ENCODE assay signal across 19 cellular contexts in genomic region chr15:99673118-99673517, GRCh38.
DNase-seq lines count a peak whose midpoint lies in the region; ATAC-seq, FAIRE-seq and TF ChIP-seq lines count a peak whose summit lies in the region.
"Had no signal": no experiment of that assay in that cellular context is flagged by ENCODE, and none has a peak within 500 bp of the region (broad histone marks: within the 10 kb centered on the region; RNA-seq: fewer than 3 reads in every experiment).

No MANE protein-coding gene starts in this region.

- H3K4ac ChIP-seq in IMR-90 (ENCODE audit: low read depth, low read length) = no peak overlapping the region

- H3K4me1 ChIP-seq in A549 (no peaks in the 10 kb centered on the region), IMR-90 (ENCODE audit: control insufficient read depth, insufficient read depth, low read length) (no peaks in the 10 kb centered on the region), left ventricle myocardium inferior (peaks cover 81% of the 10 kb centered on the region)

- no peak overlapping the region for H3K23ac ChIP-seq in IMR-90 (ENCODE audit: low read depth, low read length)

- H3K4me2 ChIP-seq in A549 (no peak overlapping the region), IMR-90 (ENCODE audit: low read depth, low read length) (no peak overlapping the region)

- H3K27me3 ChIP-seq in IMR-90 (ENCODE audit: control insufficient read depth, insufficient read depth, low read length) = no peaks in the 10 kb centered on the region
- H3K27me3 ChIP-seq in left ventricle myocardium inferior (ENCODE audit: low read depth) = no peaks in the 10 kb centered on the region

- no peak overlapping the region for H2AK5ac ChIP-seq in IMR-90 (ENCODE audit: low read depth, low read length)

- H3K36me3 ChIP-seq in IMR-90 (ENCODE audit: control insufficient read depth, insufficient read depth, low read length) (peaks cover 10% of the 10 kb centered on the region), left ventricle myocardium inferior (peaks cover 56% of the 10 kb centered on the region)

- WGBS in A549 (ENCODE audit: missing lambda C conversion rate) = 94% methylated on average over 1 of the region's 1 CpG
- WGBS in IMR-90 (ENCODE audit: extremely low coverage in 2 of 2, insufficient read length in 1 of 2), 2 experiments = no CpG with 5 or more reads among the region's 1 CpG

- H2AFZ ChIP-seq in IMR-90 (replicated peaks; ENCODE audit: low read length, poor library complexity) = no peak overlapping the region
- H2AFZ ChIP-seq: GM23248 had no signal

- peaks cover 2 to 10% of the 10 kb centered on the region in 2 experiments; a peak in 2 of 4 replicates for H3K79me1 ChIP-seq in IMR-90 (ENCODE audit: low read depth in 1 of 2, low read length in 2 of 2)

- CTCF ChIA-PET in A549 (lab: Yijun Ruan, JAX) (interaction anchor here (2.2 kb wide), 1 partner anchor 30 kb away, joined by 14 read pairs; no protein-coding TSS in a partner anchor), IMR-90 (lab: Yijun Ruan, JAX) (no interaction called here)

- no peak overlapping the region for H2BK20ac ChIP-seq in IMR-90 (ENCODE audit: low read depth, low read length)

- no peak overlapping the region for H3K4me3 ChIP-seq in A549
- H3K4me3 ChIP-seq in IMR-90 (ENCODE audit: insufficient read depth, low read depth, low read length) = no peak overlapping the region
- no peak overlapping the region for H3K4me3 ChIP-seq in left ventricle myocardium inferior
- H3K4me3 ChIP-seq: GM23248 had no signal

- TF ChIP-seq POLR2A in A549 (IDR thresholded peaks at IDR 0.05; ENCODE audit: low read length) = no peak
- TF ChIP-seq POLR2A in IMR-90 (IDR thresholded peaks at IDR 0.05; ENCODE audit: low read depth, low read length) = no peak

- ATAC-seq in A549 = no peak
- no peak for ATAC-seq in IMR-90 (ENCODE audit: low read depth)
- ATAC-seq in GM18861 (IDR thresholded peaks at IDR 0.05; ENCODE audit: unreplicated experiment) = no peak
- ATAC-seq: HCT116 had no signal

- TF ChIP-seq RAD21 in A549 (conservative IDR thresholded peaks at IDR 0.05 in 1 of 2, IDR thresholded peaks at IDR 0.05 in 1 of 2) (no peak), IMR-90 (IDR thresholded peaks at IDR 0.05; ENCODE audit: low read length) (no peak)

- H2BK120ac ChIP-seq in IMR-90 (ENCODE audit: low read depth, low read length) = no peak overlapping the region

- FAIRE-seq in A549 (lab: Jason Lieb, UNC) = no peak
- peak; percentile 31 for FAIRE-seq in colon (lab: Jason Lieb, UNC)
- FAIRE-seq: GM12891, GM18507 had no signal

- H3K14ac ChIP-seq in IMR-90 (replicated peaks; ENCODE audit: low read depth, low read length) = no peak overlapping the region

- no peaks in the 10 kb centered on the region; the same call in 1 of the 2 replicates for H4K20me1 ChIP-seq in IMR-90 (ENCODE audit: insufficient read depth, low read length)

- no peak overlapping the region for H3K27ac ChIP-seq in A549
- H3K27ac ChIP-seq in IMR-90 (ENCODE audit: insufficient read depth, low read length) = no peak overlapping the region
- no peak overlapping the region for H3K27ac ChIP-seq in left ventricle myocardium inferior (replicated peaks)
- H3K27ac ChIP-seq: GM23248 had no signal

- peaks cover 3% of the 10 kb centered on the region; the same call in 1 of the 2 replicates for H3K9me1 ChIP-seq in IMR-90 (ENCODE audit: insufficient read depth, low read length)

- no peak overlapping the region for H3K56ac ChIP-seq in IMR-90 (ENCODE audit: extremely low read depth, insufficient read depth, low read length)

- no TSS peak for BruUV-seq in IMR-90 (replicated peaks; lab: Mats Ljungman, UMichigan)

- H2BK5ac ChIP-seq in IMR-90 (ENCODE audit: low read depth, low read length, poor library complexity, severe bottlenecking) = no peak overlapping the region

- H4K91ac ChIP-seq in IMR-90 (ENCODE audit: insufficient read depth, low read depth, low read length) = no peak overlapping the region

- H3K18ac ChIP-seq in IMR-90 (ENCODE audit: low read depth, low read length) = no peak overlapping the region

- dilution Hi-C loops in IMR-90 (cut with HindIII; ENCODE audit: low sequenced_read_pairs, unreplicated experiment) = no loop called here

- intact Hi-C loops in IMR-90 (cut with micrococcal nuclease) = no loop called here
- intact Hi-C loops in left ventricle myocardium inferior (cut with micrococcal nuclease) = no loop called here

- POLR2A ChIA-PET in A549 (lab: Yijun Ruan, JAX) = no interaction called here
- POLR2A ChIA-PET in IMR-90 (lab: Charles Lee; ENCODE audit: unreplicated experiment) = no interaction called here

- H4K5ac ChIP-seq in IMR-90 (ENCODE audit: low read depth, low read length) = no peak overlapping the region

- no peak for DNase-seq in A549 (ENCODE audit: low read depth in 1 of 2, low spot score in 1 of 2)
- no peak for DNase-seq in IMR-90
- no peak for DNase-seq in cortex of kidney (lab: John Stamatoyannopoulos, UW)
- DNase-seq in left ventricle myocardium inferior = no peak
- DNase-seq: 8988T; C1 segment of cervical spinal cord; Calu3; CD4-positive, alpha-beta memory T cell; COR-L47; DMS53; DMS79 treated with DMSO at 0.1 percent for 48 hours; GF-D8; GM23248; H9 had no signal

- TF ChIP-seq CTCF in A549 (IDR thresholded peaks at IDR 0.05) (no peak), IMR-90 (conservative IDR thresholded peaks at IDR 0.05; ENCODE audit: low read depth, low read length) (no peak), left ventricle myocardium inferior (IDR thresholded peaks at IDR 0.05; ENCODE audit: borderline replicate concordance) (no peak)

- in situ Hi-C loops in IMR-90 (cut with MboI; ENCODE audit: low sequenced_read_pairs) = no loop called here

- H2AK9ac ChIP-seq in IMR-90 (replicated peaks; ENCODE audit: low read depth, low read length, poor library complexity) = no peak overlapping the region

- no peak for TF ChIP-seq EP300 in A549 (IDR thresholded peaks at IDR 0.05)

- H4K8ac ChIP-seq in IMR-90 (ENCODE audit: low read depth in 2 of 2, low read length in 2 of 2) = no peak overlapping the region

- no peak overlapping the region for H3K9ac ChIP-seq in IMR-90 (ENCODE audit: low read depth, low read length)
- H3K9ac ChIP-seq: GM23248 had no signal

- H2BK15ac ChIP-seq in IMR-90 (ENCODE audit: low read depth, low read length) = no peak overlapping the region

- H3K9me3 ChIP-seq in A549 = no peaks in the 10 kb centered on the region
- no peaks in the 10 kb centered on the region for H3K9me3 ChIP-seq in IMR-90 (ENCODE audit: control insufficient read depth, insufficient read depth, low read length)
- H3K9me3 ChIP-seq in left ventricle myocardium inferior (replicated peaks) = no peaks in the 10 kb centered on the region

TF ChIP-seq in A549, 52 proteins besides CTCF, POLR2A, EP300 and RAD21 (continues in another document):
- no peak for TF ChIP-seq CHD4 (IDR thresholded peaks at IDR 0.05; ENCODE audit: borderline replicate concordance)
- TF ChIP-seq MAFK (IDR thresholded peaks at IDR 0.05; ENCODE audit: partially characterized antibody) = peak; percentile 81
- no peak for TF ChIP-seq HDAC2 (IDR thresholded peaks at IDR 0.05)
- no peak for TF ChIP-seq HES2 (IDR thresholded peaks at IDR 0.05)

TF ChIP-seq in IMR-90, 13 proteins besides CTCF, POLR2A, EP300 and RAD21:
- peak; percentile 85 for TF ChIP-seq MAFK (IDR thresholded peaks at IDR 0.05; ENCODE audit: low read depth, low read length)
- no peak for TF ChIP-seq FOS (IDR thresholded peaks at IDR 0.05; ENCODE audit: low read depth, low read length)
- TF ChIP-seq RCOR1 (IDR thresholded peaks at IDR 0.05; ENCODE audit: insufficient replicate concordance, low read length) = no peak
- no peak for TF ChIP-seq CHD1 (IDR thresholded peaks at IDR 0.05; ENCODE audit: low read depth, low read length)
- TF ChIP-seq SMC3 (IDR thresholded peaks at IDR 0.05; ENCODE audit: low read depth, low read length) = no peak
- TF ChIP-seq BHLHE40 (IDR thresholded peaks at IDR 0.05; ENCODE audit: low read depth, low read length) = no peak
TF ChIP-seq in IMR-90: peak in this region for 1.
